Comparison of ENCODE assay signal across 8 cellular contexts in the genomic region with DNA sequence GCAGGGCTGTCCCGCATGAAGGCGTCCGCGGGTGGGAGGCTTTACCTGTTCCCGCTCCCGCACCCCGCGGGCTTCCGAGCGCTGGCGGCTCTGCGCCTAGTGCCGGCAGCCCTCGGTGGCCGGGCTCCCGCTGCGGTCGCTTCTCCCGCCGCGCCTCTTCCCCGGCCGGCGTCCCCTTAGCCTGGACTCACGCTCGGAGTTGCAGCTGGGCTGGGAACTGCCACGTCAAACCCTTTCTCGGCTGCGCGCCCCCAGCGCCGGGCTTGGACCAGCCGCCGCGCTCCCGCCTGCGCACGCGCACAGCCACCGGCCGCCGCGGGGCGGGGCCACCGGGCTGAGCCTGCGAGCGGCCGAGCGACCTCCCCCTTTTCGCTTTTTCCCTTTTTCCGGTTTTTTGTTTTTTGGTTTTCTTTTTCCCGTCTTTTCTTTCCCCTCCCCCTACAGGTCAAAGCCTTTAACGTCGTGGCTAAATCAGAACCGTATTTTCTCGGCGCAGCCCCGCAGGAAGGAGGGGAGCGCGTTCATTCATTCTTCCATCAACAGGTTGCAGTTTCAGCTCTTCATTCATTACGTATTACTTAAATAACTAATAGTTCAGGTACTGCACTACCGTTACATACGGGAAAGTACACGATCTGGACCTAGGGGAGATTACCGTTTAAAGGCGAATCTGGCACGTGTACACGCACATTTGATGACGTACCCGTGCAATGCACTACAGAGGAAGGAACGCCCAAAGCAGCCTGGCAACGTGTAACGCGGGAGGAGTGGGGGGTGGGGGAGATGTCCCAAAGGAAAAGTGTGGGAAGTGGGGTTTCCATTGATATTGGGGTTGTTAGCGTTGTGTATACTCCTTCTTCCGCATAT. TPM values are rescaled to one million over a fixed set of nuclear protein-coding genes. Genes with fewer than 3 reads are reported as not detected.
DNase-seq lines count a peak whose midpoint lies in the region; ATAC-seq and TF ChIP-seq lines count a peak whose summit lies in the region.

TSS of gene SEC24D (minus strand) at position 231 of the 867 bp plus-strand sequence. CDS start 2,430 bp downstream, outside the sequence.

- no peaks in the 10 kb centered on the region for H3K27me3 Mint-ChIP-seq in chondrocyte (ENCODE audit: low read depth)

- TF ChIP-seq CTCF in AG09309 (IDR thresholded peaks at IDR 0.05; ENCODE audit: control insufficient read depth, insufficient read depth, low read depth, low read length, missing control alignments) = no peak
- peak; percentile 27 for TF ChIP-seq CTCF in chondrocyte (IDR thresholded peaks at IDR 0.05)
- TF ChIP-seq CTCF in kidney epithelial cell (IDR thresholded peaks at IDR 0.05; ENCODE audit: insufficient read depth, low read length, poor library complexity, severe bottlenecking) = no peak

- H3K36me3 Mint-ChIP-seq in chondrocyte (ENCODE audit: low read depth) = peaks cover 18% of the 10 kb centered on the region

- peak within 1 kb of the TSS; percentile 90 for H3K4me3 Mint-ChIP-seq in chondrocyte (ENCODE audit: unreplicated experiment)

- H3K4me1 Mint-ChIP-seq in chondrocyte (ENCODE audit: low read depth) = peaks cover 44% of the 10 kb centered on the region

- DNase-seq in AG09309 (ENCODE audit: low read depth) (peak; percentile 40), NCI-H2227 (lab: John Stamatoyannopoulos, UW; ENCODE audit: unreplicated experiment) (peak; percentile 86), chondrocyte (ENCODE audit: low spot score) (peak; percentile 95), kidney epithelial cell (ENCODE audit: low read depth) (no peak)
- DNase-seq in activated CD4-positive, alpha-beta T cell treated with anti-CD3 and anti-CD28 coated beads for 1 hour = peak; percentile 70
- peak; percentile 58 to 81 for DNase-seq in stimulated activated CD4-positive, alpha-beta T cell treated with anti-CD3 and anti-CD28 coated beads, Interleukin-15, amount 100 ng/mL, for 48 hours (ENCODE audit: low read depth in 2 of 2)

- peak within 1 kb of the TSS; percentile 100 for H3K27ac Mint-ChIP-seq in chondrocyte (ENCODE audit: unreplicated experiment)

- H3K4me3 ChIP-seq in AG09309 (ENCODE audit: control insufficient read depth, low read depth, low read length) (peak within 1 kb of the TSS; percentile 79), kidney epithelial cell (ENCODE audit: low read depth, low read length) (peak within 1 kb of the TSS; percentile 89)

- peaks cover 2% of the 10 kb centered on the region for H3K36me3 ChIP-seq in kidney epithelial cell (ENCODE audit: control insufficient read depth, insufficient read depth, low read length)

- H3K27me3 ChIP-seq in kidney epithelial cell (ENCODE audit: control insufficient read depth, insufficient read depth, low read length) = no peaks in the 10 kb centered on the region

- no peaks in the 10 kb centered on the region for H3K9me3 Mint-ChIP-seq in chondrocyte (ENCODE audit: low read depth)

- ATAC-seq in GM18873 (IDR thresholded peaks at IDR 0.05; ENCODE audit: low FRiP score, unreplicated experiment) = peak; percentile 70
- ATAC-seq in HG03135 (IDR thresholded peaks at IDR 0.05; ENCODE audit: unreplicated experiment) = peak; percentile 73

RNA-seq across cellular contexts. Expression of gene SEC24D, which starts in this region (rescaled TPM):
- 204 to 245 TPM (median 208 TPM) in 3 replicates for total RNA-seq in chondrocyte
- 48.5 and 52.4 TPM in 2 replicates for total RNA-seq in kidney epithelial cell
